8 cellular contexts compared by ENCODE assay signal in the genomic region with DNA sequence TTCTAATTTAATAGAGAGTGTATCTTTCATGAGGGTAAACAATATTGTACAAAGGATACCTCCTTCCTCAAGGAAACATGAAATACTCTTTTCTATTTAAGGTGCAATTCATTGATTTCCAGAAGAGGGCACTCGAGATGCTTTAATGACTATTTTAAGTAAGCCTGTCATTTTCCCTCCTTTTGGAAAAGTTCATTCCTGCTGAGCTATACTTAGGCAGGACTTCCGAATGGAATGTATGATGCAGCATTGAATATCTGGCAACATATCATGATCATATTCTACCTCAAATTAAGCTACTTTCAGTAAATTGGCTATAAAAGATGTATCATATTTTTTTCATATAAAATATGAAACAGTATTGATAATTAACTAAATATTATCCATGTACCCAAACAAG. TPM values are rescaled to one million over a fixed set of nuclear protein-coding genes. Genes with fewer than 3 reads are reported as not detected.
DNase-seq lines count a peak whose midpoint lies in the region; ATAC-seq and TF ChIP-seq lines count a peak whose summit lies in the region.

No MANE protein-coding gene starts in this region.

- peak; percentile 61 for TF ChIP-seq CTCF in AG04450 (IDR thresholded peaks at IDR 0.05; ENCODE audit: low read depth, low read length)
- TF ChIP-seq CTCF in colonic mucosa (IDR thresholded peaks at IDR 0.05) = peak; percentile 48

- H3K4me1 Mint-ChIP-seq in immature natural killer cell = no peaks in the 10 kb centered on the region

- intact Hi-C loops in colonic mucosa (cut with DNase I) = loop anchor here (2.0 to 5.0 kb wide), 3 partner anchors 61 to 215 kb away; no protein-coding TSS in a partner anchor

- H3K27me3 Mint-ChIP-seq in immature natural killer cell (ENCODE audit: low read depth in 3 of 3) = no peaks in the 10 kb centered on the region

- H3K9ac ChIP-seq in colonic mucosa (ENCODE audit: low read depth in 2 of 2, low read length in 2 of 2) = no peak overlapping the region

- H3K27me3 ChIP-seq in AG04450 (ENCODE audit: control insufficient read depth, insufficient read depth, low read length) (no peaks in the 10 kb centered on the region), colonic mucosa (no peaks in the 10 kb centered on the region)

- DNase-seq in AG04450 (ENCODE audit: low read depth, low spot score) (peak; percentile 54), H4 (ENCODE audit: low spot score) (peak; percentile 71), NCI-H774 (lab: John Stamatoyannopoulos, UW) (peak; percentile 3), colonic mucosa (no peak), medulla oblongata (ENCODE audit: extremely low spot score) (peak; percentile 85), immature natural killer cell (no peak)

- peaks cover 6% of the 10 kb centered on the region for H3K36me3 ChIP-seq in colonic mucosa

- no peaks in the 10 kb centered on the region for H3K4me1 ChIP-seq in colonic mucosa

- no peak overlapping the region for H3K27ac Mint-ChIP-seq in immature natural killer cell

- H3K4me3 ChIP-seq in AG04450 (ENCODE audit: low read depth, low read length) = no peak overlapping the region
- H3K4me3 ChIP-seq in colonic mucosa = no peak overlapping the region

- H3K27ac ChIP-seq in AG04450 (ENCODE audit: low read depth, low read length) (no peak overlapping the region), colonic mucosa (no peak overlapping the region)

- no peaks in the 10 kb centered on the region for H3K36me3 Mint-ChIP-seq in immature natural killer cell

- H3K9me3 Mint-ChIP-seq in immature natural killer cell = no peaks in the 10 kb centered on the region

- CTCF ChIA-PET in AG04450 (lab: Charles Lee) = interaction anchor here (0.6 to 6.1 kb wide), 48 partner anchors 9 to 680 kb away, joined by 3 to 73 read pairs (median 5); partner anchors contain the start of gene PRIM2

- POLR2A ChIA-PET in AG04450 (lab: Yijun Ruan, JAX) = no interaction called here

- no peaks in the 10 kb centered on the region for H3K9me3 ChIP-seq in AG04450 (ENCODE audit: control insufficient read depth, insufficient read depth, low read length)
- H3K9me3 ChIP-seq in colonic mucosa = no peaks in the 10 kb centered on the region

- ATAC-seq in GM21825 (IDR thresholded peaks at IDR 0.05; ENCODE audit: unreplicated experiment) (no peak), HG02840 (IDR thresholded peaks at IDR 0.05; ENCODE audit: low FRiP score, unreplicated experiment) (no peak)

- H3K4me3 Mint-ChIP-seq in immature natural killer cell = no peak overlapping the region

RNA-seq across cellular contexts. Expression of gene DST, which starts 5.0 kb away (rescaled TPM):
- polyA plus RNA-seq in AG04450 (2011; rRNA removed) (163 and 182 TPM in 2 replicates), immature natural killer cell (1 to 10 TPM in 1 of 3 donors, under 1 TPM in 2; 0.13 to 4.6 (median 0.99) TPM)
- 634 and 841 TPM in 2 replicates for polyA minus RNA-seq in AG04450 (2011; rRNA and poly(A)+ RNA removed)
- 69.5 and 75.5 TPM in 2 replicates for total RNA-seq in H4 (2014; rRNA removed; shearing (Covaris generic))
- total RNA-seq in colonic mucosa = 100 to 1,000 TPM; 115 to 197 TPM

Comparison
In these comparisons a context has a peak if more than half of its experiments do, and no peak if none do; other contexts are left out.
1. DNase-seq: peak in AG04450 (single experiment), H4 (single experiment), NCI-H774 (single experiment) and medulla oblongata (single experiment); none in colonic mucosa (single experiment) and immature natural killer cell (0 of 3).